Comparison of ENCODE assay signal across 13 cellular contexts in the genomic region with DNA sequence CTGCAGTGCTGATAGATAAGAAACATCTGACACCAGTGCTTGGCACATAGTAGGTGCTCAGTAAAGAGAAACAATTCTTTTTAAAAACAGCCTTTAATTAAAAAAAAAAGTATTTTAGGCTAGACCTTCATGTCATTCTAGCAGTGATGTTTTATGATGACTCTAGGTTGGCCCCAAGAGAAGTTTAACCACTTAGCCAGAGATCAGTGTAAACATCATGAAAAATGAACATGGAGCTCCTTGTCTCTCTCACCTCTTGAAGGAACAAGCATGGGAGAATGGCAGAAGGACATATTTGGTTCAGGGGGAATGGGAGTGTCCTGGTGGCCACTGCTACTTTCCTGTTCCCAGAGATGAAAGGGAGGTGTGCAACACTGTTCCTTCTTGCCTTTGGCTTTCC.
DNase-seq lines count a peak whose midpoint lies in the region; ATAC-seq and TF ChIP-seq lines count a peak whose summit lies in the region.
"Had no signal": no experiment of that assay in that cellular context is flagged by ENCODE, and none has a peak within 500 bp of the region (broad histone marks: within the 10 kb centered on the region; RNA-seq: fewer than 3 reads in every experiment).

No MANE protein-coding gene starts in this region.

- H3K4me3 ChIP-seq in HEK293 (ENCODE audit: low read depth, low read length), result no peak overlapping the region
- H3K4me3 ChIP-seq in vagina, result no peak overlapping the region
- no peak overlapping the region for H3K4me3 ChIP-seq in left ventricle myocardium inferior
- H3K4me3 ChIP-seq: BLaER1 had no signal

- H3K9me3 Mint-ChIP-seq in nephron, result peaks cover 22% of the 10 kb centered on the region

- no peak overlapping the region for H3K4me3 Mint-ChIP-seq in nephron

- POLR2A ChIA-PET in HEK293 (lab: Yijun Ruan, JAX), result no interaction called here

- H3K27me3 Mint-ChIP-seq in nephron (ENCODE audit: low read depth), result no peaks in the 10 kb centered on the region

- peak overlapping the region; percentile 81 to 94 (median 86) for H3K27ac Mint-ChIP-seq in nephron

- intact Hi-C loops in vagina (cut with DNase I), result no loop called here
- intact Hi-C loops in left ventricle myocardium inferior (cut with micrococcal nuclease), result no loop called here

- CTCF ChIA-PET in HEK293 (lab: Yijun Ruan, JAX), result no interaction called here

- peaks cover 75% of the 10 kb centered on the region for H3K4me1 Mint-ChIP-seq in nephron

- H3K27me3 ChIP-seq in vagina, result no peaks in the 10 kb centered on the region
- no peaks in the 10 kb centered on the region for H3K27me3 ChIP-seq in left ventricle myocardium inferior (ENCODE audit: low read depth)
- H3K27me3 ChIP-seq: BLaER1 had no signal

- H3K4me1 ChIP-seq in HEK293 (ENCODE audit: control insufficient read depth, insufficient read depth, low read length) (no peaks in the 10 kb centered on the region), vagina (peaks cover 22% of the 10 kb centered on the region), left ventricle myocardium inferior (no peaks in the 10 kb centered on the region)
- H3K4me1 ChIP-seq: BLaER1 had no signal

- H3K36me3 Mint-ChIP-seq in nephron (ENCODE audit: low read depth), result peaks cover 10% of the 10 kb centered on the region

- H3K9me3 ChIP-seq in HEK293 (ENCODE audit: control insufficient read depth, insufficient read depth, low read depth, low read length) (no peaks in the 10 kb centered on the region), vagina (no peaks in the 10 kb centered on the region), left ventricle myocardium inferior (replicated peaks) (no peaks in the 10 kb centered on the region)

- no peaks in the 10 kb centered on the region for H3K36me3 ChIP-seq in HEK293 (ENCODE audit: control insufficient read depth in 2 of 2, insufficient read depth in 1 of 2, low read length in 2 of 2)
- H3K36me3 ChIP-seq in vagina, result no peaks in the 10 kb centered on the region
- no peaks in the 10 kb centered on the region for H3K36me3 ChIP-seq in left ventricle myocardium inferior
- H3K36me3 ChIP-seq: BLaER1 had no signal

- TF ChIP-seq CTCF in HEK293 (tag by site-specific recombination; IDR thresholded peaks at IDR 0.05) (no peak), VCaP (conservative IDR thresholded peaks at IDR 0.05) (no peak), nephron (IDR thresholded peaks at IDR 0.05; ENCODE audit: unreplicated experiment in 3 of 3) (no peak), vagina (IDR thresholded peaks at IDR 0.05) (no peak), left ventricle myocardium inferior (IDR thresholded peaks at IDR 0.05; ENCODE audit: borderline replicate concordance) (no peak)

- DNase-seq in vagina (ENCODE audit: extremely low spot score in 2 of 2) (no peak), left ventricle myocardium inferior (no peak), SKM-1 (lab: John Stamatoyannopoulos, UW; ENCODE audit: unreplicated experiment) (no peak)
- DNase-seq: 8988T, AML-193, DMS53, GF-D8, HCEC 1CT had no signal

- H3K27ac ChIP-seq in HEK293 (ENCODE audit: extremely low read depth, low read depth, low read length), result no peak overlapping the region
- peak overlapping the region; percentile 11; the same call in 1 of the 2 replicates for H3K27ac ChIP-seq in VCaP
- H3K27ac ChIP-seq in vagina, result peak overlapping the region; percentile 59
- no peak overlapping the region for H3K27ac ChIP-seq in left ventricle myocardium inferior (replicated peaks)
- H3K27ac ChIP-seq: BLaER1 had no signal

- no peak for TF ChIP-seq POLR2A in vagina (IDR thresholded peaks at IDR 0.05)

- ATAC-seq in GM19467 (IDR thresholded peaks at IDR 0.05; ENCODE audit: unreplicated experiment), result no peak

TF ChIP-seq in HEK293, 187 proteins besides CTCF, POLR2A, EP300 and RAD21:
- TF ChIP-seq KLF9 (tag by site-specific recombination; IDR thresholded peaks at IDR 0.05; ENCODE audit: low read depth) (0 out of 2 replicates have a peak, but pooled peaks have one; percentile 4), EGR2 (tag by site-specific recombination; IDR thresholded peaks at IDR 0.05; ENCODE audit: low read depth) (no peak), ZNF202 (tag by site-specific recombination; IDR thresholded peaks at IDR 0.05; ENCODE audit: borderline replicate concordance) (no peak), ZNF544 (tag by site-specific recombination; IDR thresholded peaks at IDR 0.05) (no peak), ZNF133 (tag by site-specific recombination; IDR thresholded peaks at IDR 0.05) (no peak)
- TF ChIP-seq, protein P1, sequence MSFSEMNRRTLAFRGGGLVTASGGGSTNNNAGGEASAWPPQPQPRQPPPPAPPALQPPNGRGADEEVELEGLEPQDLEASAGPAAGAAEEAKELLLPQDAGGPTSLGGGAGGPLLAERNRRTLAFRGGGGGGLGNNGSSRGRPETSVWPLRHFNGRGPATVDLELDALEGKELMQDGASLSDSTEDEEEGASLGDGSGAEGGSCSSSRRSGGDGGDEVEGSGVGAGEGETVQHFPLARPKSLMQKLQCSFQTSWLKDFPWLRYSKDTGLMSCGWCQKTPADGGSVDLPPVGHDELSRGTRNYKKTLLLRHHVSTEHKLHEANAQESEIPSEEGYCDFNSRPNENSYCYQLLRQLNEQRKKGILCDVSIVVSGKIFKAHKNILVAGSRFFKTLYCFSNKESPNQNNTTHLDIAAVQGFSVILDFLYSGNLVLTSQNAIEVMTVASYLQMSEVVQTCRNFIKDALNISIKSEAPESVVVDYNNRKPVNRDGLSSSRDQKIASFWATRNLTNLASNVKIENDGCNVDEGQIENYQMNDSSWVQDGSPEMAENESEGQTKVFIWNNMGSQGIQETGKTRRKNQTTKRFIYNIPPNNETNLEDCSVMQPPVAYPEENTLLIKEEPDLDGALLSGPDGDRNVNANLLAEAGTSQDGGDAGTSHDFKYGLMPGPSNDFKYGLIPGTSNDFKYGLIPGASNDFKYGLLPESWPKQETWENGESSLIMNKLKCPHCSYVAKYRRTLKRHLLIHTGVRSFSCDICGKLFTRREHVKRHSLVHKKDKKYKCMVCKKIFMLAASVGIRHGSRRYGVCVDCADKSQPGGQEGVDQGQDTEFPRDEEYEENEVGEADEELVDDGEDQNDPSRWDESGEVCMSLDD (tag by site-specific recombination; IDR thresholded peaks at IDR 0.05), result no peak

Comparison
In these comparisons a context has a peak if more than half of its experiments do, and no peak if none do; other contexts are left out.
1. H3K27ac ChIP-seq: peak in VCaP (single experiment) and vagina (single experiment); none in HEK293 (single experiment) and left ventricle myocardium inferior (single experiment).